In genomic region chr9:121655231-121655755, GRCh38 we compare ENCODE assay signal across 25 cellular contexts.
"Had no signal": no experiment of that assay in that cellular context is flagged by ENCODE, and none has a peak within 500 bp of the region (broad histone marks: within the 10 kb centered on the region; RNA-seq: fewer than 3 reads in every experiment).

No MANE protein-coding gene starts in this region.

- ATAC-seq: foreskin keratinocyte, left lobe of liver, lower lobe of right lung had no signal

- H3K27ac ChIP-seq: foreskin keratinocyte, lower lobe of right lung, prostate gland, sigmoid colon, skin epidermis, suprapubic skin, thyroid gland had no signal

- H3K27me3 Mint-ChIP-seq: type B pancreatic cell had no signal

- H3K9me3 Mint-ChIP-seq: endodermal cell, memory B cell, naive B cell, nephron progenitor cell, type B pancreatic cell had no signal

- H3K9me3 ChIP-seq: lower lobe of right lung, pancreas, prostate gland, sigmoid colon, suprapubic skin, thyroid gland had no signal

- FAIRE-seq: endothelial cell of umbilical vein, islet of Langerhans, pancreas, urothelium cell line had no signal

- H3K4me3 Mint-ChIP-seq: endodermal cell, memory B cell, naive B cell, nephron progenitor cell had no signal

- H3K4me3 ChIP-seq: coronary artery, lower lobe of right lung, pancreas, prostate gland, sigmoid colon, skin epidermis, suprapubic skin, thyroid gland had no signal

- H3K27ac Mint-ChIP-seq: endodermal cell, memory B cell, naive B cell, nephron progenitor cell, type B pancreatic cell had no signal

- H3K36me3 ChIP-seq: lower lobe of right lung, pancreas, prostate gland, sigmoid colon, suprapubic skin, thyroid gland had no signal

- H3K4me1 ChIP-seq: foreskin keratinocyte, prostate gland had no signal

- DNase-seq: effector CD4-positive, alpha-beta T cell; endodermal cell; erythroblast; foreskin keratinocyte; head of caudate nucleus; hypothalamus; kidney glomerular epithelial cell; lower lobe of right lung; naive B cell; nephron progenitor cell; sigmoid colon; stimulated activated CD4-positive, alpha-beta T cell treated with anti-CD3 and anti-CD28 coated beads, Interleukin-2, amount 100 ng/mL, for 48 hours; stimulated activated naive CD4-positive, alpha-beta T cell treated with Interleukin-2 at 50 U/mL for 16 hours; thyroid gland had no signal

- H3K27me3 ChIP-seq: pancreas, sigmoid colon, thyroid gland had no signal
